Comparison of ENCODE assay signal across 25 cellular contexts in the genomic region with DNA sequence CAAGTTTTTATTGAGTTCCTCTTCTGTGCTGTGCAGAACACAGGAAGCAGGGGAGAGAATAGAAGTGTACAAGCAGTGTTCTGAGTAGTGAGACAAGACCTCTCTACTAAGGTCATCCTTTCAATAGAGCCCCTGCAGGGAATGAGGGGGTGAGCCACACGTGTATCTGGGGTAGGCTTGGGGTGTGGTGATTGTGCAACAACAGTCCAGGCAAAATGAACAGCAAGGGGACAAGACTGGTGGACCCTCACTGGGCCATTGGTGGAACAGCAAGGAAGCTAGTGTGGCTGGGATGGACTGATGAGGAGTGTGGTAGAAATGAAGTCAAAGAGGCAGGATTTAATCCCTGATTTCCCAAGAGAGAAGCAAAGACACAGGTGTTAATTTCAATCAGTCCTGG. TPM values are rescaled to one million over a fixed set of nuclear protein-coding genes. Genes with fewer than 3 reads are reported as not detected.
DNase-seq lines count a peak whose midpoint lies in the region; ATAC-seq, FAIRE-seq and TF ChIP-seq lines count a peak whose summit lies in the region.
"Had no signal": no experiment of that assay in that cellular context is flagged by ENCODE, and none has a peak within 500 bp of the region (broad histone marks: within the 10 kb centered on the region; RNA-seq: fewer than 3 reads in every experiment).

No MANE protein-coding gene starts in this region.

- TF ChIP-seq POLR2A in esophagus muscularis mucosa (IDR thresholded peaks at IDR 0.05; ENCODE audit: low read depth) = no peak

- intact Hi-C loops in activated CD4-positive, alpha-beta memory T cell treated with anti-CD3 and anti-CD28 coated beads for 36 hours (cut with micrococcal nuclease) = no loop called here
- intact Hi-C loops in CD8-positive, alpha-beta T cell (cut with DNase I, micrococcal nuclease) = no loop called here
- intact Hi-C loops in esophagus muscularis mucosa (cut with DNase I) = no loop called here

- no peak overlapping the region for H2BK120ac ChIP-seq in mesenchymal stem cell (ENCODE audit: low read depth, low read length)

- TF ChIP-seq CTCF in CD8-positive, alpha-beta T cell (IDR thresholded peaks at IDR 0.05) = no peak
- TF ChIP-seq CTCF in esophagus muscularis mucosa (IDR thresholded peaks at IDR 0.05) = no peak

- H4K91ac ChIP-seq in mesenchymal stem cell (ENCODE audit: low read length) = no peak overlapping the region

- H3K14ac ChIP-seq in mesenchymal stem cell (ENCODE audit: low read length in 2 of 2) = no peak overlapping the region

- FAIRE-seq in urothelium cell line (lab: Jason Lieb, UNC) = no peak
- FAIRE-seq: GM18507 had no signal

- WGBS in mesenchymal stem cell = 88% methylated on average over 1 of the region's 1 CpG
- 46% methylated on average over 1 of the region's 1 CpG for WGBS in esophagus muscularis mucosa

- no peaks in the 10 kb centered on the region for H3K9me3 ChIP-seq in CD8-positive, alpha-beta T cell (ENCODE audit: low read length)
- no peaks in the 10 kb centered on the region for H3K9me3 ChIP-seq in mesenchymal stem cell (ENCODE audit: control insufficient read depth, low read length)
- no peaks in the 10 kb centered on the region for H3K9me3 ChIP-seq in esophagus muscularis mucosa
- H3K9me3 ChIP-seq: gastrocnemius medialis, left ventricle myocardium inferior had no signal

- no peak overlapping the region for H3K4ac ChIP-seq in mesenchymal stem cell (ENCODE audit: low read depth in 1 of 2, low read length in 2 of 2)

- H3K4me1 Mint-ChIP-seq in activated CD4-positive, alpha-beta memory T cell treated with anti-CD3 and anti-CD28 coated beads for 36 hours (ENCODE audit: low read depth) = no peaks in the 10 kb centered on the region
- no peaks in the 10 kb centered on the region for H3K4me1 Mint-ChIP-seq in activated CD4-positive, alpha-beta memory T cell treated with anti-CD3 and anti-CD28 coated beads, Interleukin-2, amount 10 ng/mL, durations not matched to agents 7 days and 5 days
- H3K4me1 Mint-ChIP-seq in CD8-positive, alpha-beta T cell (ENCODE audit: low read depth) = no peaks in the 10 kb centered on the region
- H3K4me1 Mint-ChIP-seq in activated CD8-positive, alpha-beta T cell treated with anti-CD3 and anti-CD28 coated beads, Interleukin-2, amount 10 ng/mL, durations not matched to agents 7 days and 5 days (ENCODE audit: low read depth) = no peaks in the 10 kb centered on the region

- H4K8ac ChIP-seq in mesenchymal stem cell (ENCODE audit: low read length) = no peak overlapping the region

- H3K36me3 Mint-ChIP-seq in activated CD4-positive, alpha-beta memory T cell treated with anti-CD3 and anti-CD28 coated beads for 36 hours = peaks cover 41% of the 10 kb centered on the region
- H3K36me3 Mint-ChIP-seq in activated CD4-positive, alpha-beta memory T cell treated with anti-CD3 and anti-CD28 coated beads, Interleukin-2, amount 10 ng/mL, durations not matched to agents 7 days and 5 days (ENCODE audit: low read depth) = peaks cover 62% of the 10 kb centered on the region
- H3K36me3 Mint-ChIP-seq in CD8-positive, alpha-beta T cell = peaks cover 80% of the 10 kb centered on the region
- H3K36me3 Mint-ChIP-seq in activated CD8-positive, alpha-beta T cell treated with anti-CD3 and anti-CD28 coated beads, Interleukin-2, amount 10 ng/mL, durations not matched to agents 7 days and 5 days (ENCODE audit: low read depth) = peaks cover 62% of the 10 kb centered on the region

- H2AK5ac ChIP-seq in mesenchymal stem cell (ENCODE audit: low read length, severe bottlenecking) = no peak overlapping the region

- no peak overlapping the region for H2BK5ac ChIP-seq in mesenchymal stem cell (ENCODE audit: low read depth, low read length, poor library complexity, severe bottlenecking)

- H3K9ac ChIP-seq in mesenchymal stem cell (ENCODE audit: low read length) = no peak overlapping the region

- no peak overlapping the region for H3K18ac ChIP-seq in mesenchymal stem cell (ENCODE audit: low read depth in 1 of 2, low read length in 2 of 2)

- no peak overlapping the region for H2BK15ac ChIP-seq in mesenchymal stem cell (ENCODE audit: low read depth, poor library complexity, severe bottlenecking)

- no peaks in the 10 kb centered on the region for H3K27me3 Mint-ChIP-seq in activated CD4-positive, alpha-beta memory T cell treated with anti-CD3 and anti-CD28 coated beads for 36 hours
- no peaks in the 10 kb centered on the region for H3K27me3 Mint-ChIP-seq in activated CD4-positive, alpha-beta memory T cell treated with anti-CD3 and anti-CD28 coated beads, Interleukin-2, amount 10 ng/mL, durations not matched to agents 7 days and 5 days
- no peaks in the 10 kb centered on the region for H3K27me3 Mint-ChIP-seq in CD8-positive, alpha-beta T cell (ENCODE audit: low read depth)
- no peaks in the 10 kb centered on the region for H3K27me3 Mint-ChIP-seq in activated CD8-positive, alpha-beta T cell treated with anti-CD3 and anti-CD28 coated beads, Interleukin-2, amount 10 ng/mL, durations not matched to agents 7 days and 5 days (ENCODE audit: low read depth)
- H3K27me3 Mint-ChIP-seq: activated CD8-positive, alpha-beta memory T cell treated with anti-CD3 and anti-CD28 coated beads, Interleukin-2, amount 10 ng/mL, durations not matched to agents 7 days and 5 days; effector memory CD8-positive, alpha-beta T cell; type B pancreatic cell had no signal

- peaks cover 16% of the 10 kb centered on the region for H3K79me1 ChIP-seq in mesenchymal stem cell (replicated peaks; ENCODE audit: low read length, poor library complexity, severe bottlenecking)

- no peak for ATAC-seq in CD8-positive, alpha-beta T cell
- no peak for ATAC-seq in activated CD8-positive, alpha-beta T cell treated with anti-CD3 and anti-CD28 coated beads, Interleukin-2, amount 10 ng/mL, durations not matched to agents 7 days and 5 days
- ATAC-seq: activated CD8-positive, alpha-beta memory T cell treated with anti-CD3 and anti-CD28 coated beads, Interleukin-2, amount 10 ng/mL, durations not matched to agents 7 days and 5 days; effector memory CD8-positive, alpha-beta T cell; gastrocnemius medialis had no signal

- no peak for TF ChIP-seq EP300 in esophagus muscularis mucosa (IDR thresholded peaks at IDR 0.05)

- H3K9me3 Mint-ChIP-seq in activated CD4-positive, alpha-beta memory T cell treated with anti-CD3 and anti-CD28 coated beads for 36 hours = no peaks in the 10 kb centered on the region
- H3K9me3 Mint-ChIP-seq in activated CD4-positive, alpha-beta memory T cell treated with anti-CD3 and anti-CD28 coated beads, Interleukin-2, amount 10 ng/mL, durations not matched to agents 7 days and 5 days = no peaks in the 10 kb centered on the region
- no peaks in the 10 kb centered on the region for H3K9me3 Mint-ChIP-seq in CD8-positive, alpha-beta T cell
- H3K9me3 Mint-ChIP-seq in activated CD8-positive, alpha-beta T cell treated with anti-CD3 and anti-CD28 coated beads, Interleukin-2, amount 10 ng/mL, durations not matched to agents 7 days and 5 days (ENCODE audit: insufficient read depth) = no peaks in the 10 kb centered on the region
- H3K9me3 Mint-ChIP-seq: activated T-helper 2 cell treated with anti-CD3 and anti-CD28 coated beads, Interferon-gamma antibody, Interleukin-2, Interleukin-4, amounts not matched to agents 10 μg/mL and 5 μg/mL and 100 μg/mL, durations not matched to agents 14 hours and 24 hours and 36 hours; effector memory CD8-positive, alpha-beta T cell; type B pancreatic cell had no signal

- H3K36me3 ChIP-seq in CD8-positive, alpha-beta T cell (ENCODE audit: insufficient read depth, low read length) = peaks cover 45% of the 10 kb centered on the region
- peaks cover 47 to 88% of the 10 kb centered on the region in 2 experiments for H3K36me3 ChIP-seq in mesenchymal stem cell (ENCODE audit: control insufficient read depth in 1 of 2, insufficient read depth in 2 of 2, low read depth in 1 of 2, low read length in 2 of 2)
- peaks cover 66 to 98% (median 89%) of the 10 kb centered on the region in 4 donors for H3K36me3 ChIP-seq in esophagus muscularis mucosa

- H3K4me3 ChIP-seq in CD8-positive, alpha-beta T cell (ENCODE audit: low read depth, low read length) = no peak overlapping the region
- no peak overlapping the region for H3K4me3 ChIP-seq in mesenchymal stem cell (ENCODE audit: insufficient read depth in 1 of 2, low read depth in 1 of 2, low read length in 2 of 2)
- H3K4me3 ChIP-seq in esophagus muscularis mucosa = no peak overlapping the region
- H3K4me3 ChIP-seq: coronary artery, gastrocnemius medialis, left ventricle myocardium inferior had no signal

- no peak overlapping the region for H2BK12ac ChIP-seq in mesenchymal stem cell (ENCODE audit: low read length in 2 of 2)

- no peak overlapping the region for H3K4me3 Mint-ChIP-seq in activated CD4-positive, alpha-beta memory T cell treated with anti-CD3 and anti-CD28 coated beads for 36 hours
- no peak overlapping the region for H3K4me3 Mint-ChIP-seq in activated CD4-positive, alpha-beta memory T cell treated with anti-CD3 and anti-CD28 coated beads, Interleukin-2, amount 10 ng/mL, durations not matched to agents 7 days and 5 days
- no peak overlapping the region for H3K4me3 Mint-ChIP-seq in CD8-positive, alpha-beta T cell
- no peak overlapping the region for H3K4me3 Mint-ChIP-seq in activated CD8-positive, alpha-beta T cell treated with anti-CD3 and anti-CD28 coated beads, Interleukin-2, amount 10 ng/mL, durations not matched to agents 7 days and 5 days
- H3K4me3 Mint-ChIP-seq: activated CD8-positive, alpha-beta memory T cell treated with anti-CD3 and anti-CD28 coated beads, Interleukin-2, amount 10 ng/mL, durations not matched to agents 7 days and 5 days; effector memory CD8-positive, alpha-beta T cell; type B pancreatic cell had no signal

- no peak overlapping the region for H3K4me2 ChIP-seq in mesenchymal stem cell (ENCODE audit: low read length, poor library complexity, severe bottlenecking)

- H3K27me3 ChIP-seq in CD8-positive, alpha-beta T cell (ENCODE audit: insufficient read depth, low read length) = no peaks in the 10 kb centered on the region
- no peaks in the 10 kb centered on the region for H3K27me3 ChIP-seq in mesenchymal stem cell (ENCODE audit: control insufficient read depth in 1 of 2, insufficient read depth in 1 of 2, low read length in 2 of 2)
- H3K27me3 ChIP-seq in esophagus muscularis mucosa = no peaks in the 10 kb centered on the region
- H3K27me3 ChIP-seq: gastrocnemius medialis had no signal

- no peak overlapping the region for H3K23ac ChIP-seq in mesenchymal stem cell (ENCODE audit: low read length in 2 of 2)

- no peak for DNase-seq in activated CD4-positive, alpha-beta memory T cell treated with anti-CD3 and anti-CD28 coated beads for 36 hours
- no peak for DNase-seq in activated CD4-positive, alpha-beta memory T cell treated with anti-CD3 and anti-CD28 coated beads, Interleukin-2, amount 10 ng/mL, durations not matched to agents 7 days and 5 days
- no peak for DNase-seq in CD8-positive, alpha-beta T cell
- no peak for DNase-seq in activated CD8-positive, alpha-beta T cell treated with anti-CD3 and anti-CD28 coated beads, Interleukin-2, amount 10 ng/mL, durations not matched to agents 7 days and 5 days
- DNase-seq in mesenchymal stem cell (no peak), Ammon's horn (ENCODE audit: low spot score) (no peak), esophagus muscularis mucosa (ENCODE audit: extremely low spot score) (no peak), urothelium cell line (ENCODE audit: low spot score) (no peak)
- DNase-seq: activated CD8-positive, alpha-beta memory T cell treated with anti-CD3 and anti-CD28 coated beads, Interleukin-2, amount 10 ng/mL, durations not matched to agents 7 days and 5 days; AML-193; effector memory CD8-positive, alpha-beta T cell; gastrocnemius medialis; hypothalamus; left ventricle myocardium inferior; midbrain; NCI-H1694; NCI-H2171 treated with DMSO at 0.1 percent for 48 hours; NCI-H524 treated with DMSO at 0.1 percent for 48 hours; NK-92 treated with Interleukin-12 subunit alpha and Interleukin-12 subunit beta, amount 100 ng/mL, for 24 hours; stimulated activated CD4-positive, alpha-beta T cell treated with anti-CD3 and anti-CD28 coated beads, Interleukin-15, amount 100 ng/mL, for 24 hours had no signal

- H3K27ac Mint-ChIP-seq in activated CD4-positive, alpha-beta memory T cell treated with anti-CD3 and anti-CD28 coated beads for 36 hours = peak overlapping the region; percentile 28
- H3K27ac Mint-ChIP-seq in activated CD4-positive, alpha-beta memory T cell treated with anti-CD3 and anti-CD28 coated beads, Interleukin-2, amount 10 ng/mL, durations not matched to agents 7 days and 5 days = no peak overlapping the region
- H3K27ac Mint-ChIP-seq in CD8-positive, alpha-beta T cell = peak overlapping the region; percentile 73
- H3K27ac Mint-ChIP-seq in activated CD8-positive, alpha-beta T cell treated with anti-CD3 and anti-CD28 coated beads, Interleukin-2, amount 10 ng/mL, durations not matched to agents 7 days and 5 days = peak overlapping the region; percentile 5
- H3K27ac Mint-ChIP-seq: activated CD8-positive, alpha-beta memory T cell treated with anti-CD3 and anti-CD28 coated beads, Interleukin-2, amount 10 ng/mL, durations not matched to agents 7 days and 5 days; activated T-helper 2 cell treated with anti-CD3 and anti-CD28 coated beads, Interferon-gamma antibody, Interleukin-2, Interleukin-4, amounts not matched to agents 10 μg/mL and 5 μg/mL and 100 μg/mL, durations not matched to agents 14 hours and 24 hours and 36 hours; type B pancreatic cell had no signal

- no peak overlapping the region for H2AFZ ChIP-seq in mesenchymal stem cell (ENCODE audit: low read depth, low read length)

- no peaks in the 10 kb centered on the region for H3K4me1 ChIP-seq in CD8-positive, alpha-beta T cell (ENCODE audit: insufficient read depth, low read length)
- H3K4me1 ChIP-seq in mesenchymal stem cell (ENCODE audit: control insufficient read depth, insufficient read depth, low read depth, low read length) (peaks cover 4% of the 10 kb centered on the region), esophagus muscularis mucosa (peaks cover 0 to 7% (median 2%) of the 10 kb centered on the region in 4 donors)
- H3K4me1 ChIP-seq: gastrocnemius medialis had no signal

- no peak overlapping the region for H3K27ac ChIP-seq in CD8-positive, alpha-beta T cell (ENCODE audit: low read depth, low read length)
- H3K27ac ChIP-seq in mesenchymal stem cell (ENCODE audit: low read length, poor library complexity, severe bottlenecking) (peak overlapping the region; percentile 44), esophagus muscularis mucosa (replicated peaks in 1 of 4) (no peak overlapping the region)
- H3K27ac ChIP-seq: coronary artery, gastrocnemius medialis, left ventricle myocardium inferior had no signal

- POLR2A ChIA-PET in activated CD4-positive, alpha-beta memory T cell treated with anti-CD3 and anti-CD28 coated beads for 36 hours (lab: Charles Lee) = no interaction called here
- POLR2A ChIA-PET in activated CD4-positive, alpha-beta memory T cell treated with anti-CD3 and anti-CD28 coated beads, Interleukin-2, amount 10 ng/mL, durations not matched to agents 7 days and 5 days (lab: Charles Lee) = no interaction called here
- POLR2A ChIA-PET in CD8-positive, alpha-beta T cell (lab: Charles Lee) = interaction anchor here (0.5 kb wide), 1 partner anchor 378 kb away, joined by 3 read pairs; no protein-coding TSS in a partner anchor
- POLR2A ChIA-PET in activated CD8-positive, alpha-beta T cell treated with anti-CD3 and anti-CD28 coated beads, Interleukin-2, amount 10 ng/mL, durations not matched to agents 7 days and 5 days (lab: Charles Lee) = no interaction called here

- CTCF ChIA-PET in activated CD4-positive, alpha-beta memory T cell treated with anti-CD3 and anti-CD28 coated beads for 36 hours (lab: Charles Lee) = no interaction called here
- CTCF ChIA-PET in activated CD4-positive, alpha-beta memory T cell treated with anti-CD3 and anti-CD28 coated beads, Interleukin-2, amount 10 ng/mL, durations not matched to agents 7 days and 5 days (lab: Charles Lee) = no interaction called here
- CTCF ChIA-PET in CD8-positive, alpha-beta T cell (lab: Charles Lee) = interaction anchor here (0.5 kb wide), 1 partner anchor 1595 kb away, joined by 3 read pairs; no protein-coding TSS in a partner anchor
- CTCF ChIA-PET in activated CD8-positive, alpha-beta T cell treated with anti-CD3 and anti-CD28 coated beads, Interleukin-2, amount 10 ng/mL, durations not matched to agents 7 days and 5 days (lab: Charles Lee) = no interaction called here

RNA-seq across cellular contexts. Expression of a gene that starts 8.2 kb away (rescaled TPM):
- not detected for total RNA-seq in activated CD4-positive, alpha-beta memory T cell treated with anti-CD3 and anti-CD28 coated beads for 36 hours
- not detected for total RNA-seq in activated CD4-positive, alpha-beta memory T cell treated with anti-CD3 and anti-CD28 coated beads, Interleukin-2, amount 10 ng/mL, durations not matched to agents 7 days and 5 days
- under 1 TPM in 1 of 2 experiments, not detected in 1; 0.27 TPM for total RNA-seq in CD8-positive, alpha-beta T cell
- total RNA-seq in activated CD8-positive, alpha-beta T cell treated with anti-CD3 and anti-CD28 coated beads, Interleukin-2, amount 10 ng/mL, durations not matched to agents 7 days and 5 days = under 1 TPM in 1 of 2 experiments, not detected in 1; 0.16 TPM
- polyA plus RNA-seq in mesenchymal stem cell (2013, experiment 1 of 2) = not detected
- polyA plus RNA-seq in mesenchymal stem cell (2013, experiment 2 of 2) = not detected
- 1 to 10 TPM in 3 of 4 donors, under 1 TPM in 1; 0.99 to 3.0 (median 2.2) TPM for total RNA-seq in esophagus muscularis mucosa
- total RNA-seq: activated CD8-positive, alpha-beta memory T cell treated with anti-CD3 and anti-CD28 coated beads, Interleukin-2, amount 10 ng/mL, durations not matched to agents 7 days and 5 days had no signal
- polyA plus RNA-seq: neural cell had no signal
